ENCODE assay signal across 8 cellular contexts in genomic region chr11:9972917-9973504, GRCh38.
DNase-seq lines count a peak whose midpoint lies in the region; ATAC-seq and TF ChIP-seq lines count a peak whose summit lies in the region.

No MANE protein-coding gene starts in this region.

- H3K27me3 ChIP-seq in OCI-LY3 (ENCODE audit: low read depth, low read length) (peaks cover 13% of the 10 kb centered on the region), left lung (no peaks in the 10 kb centered on the region)

- peak overlapping the region; percentile 12 for H3K4me2 ChIP-seq in OCI-LY3 (ENCODE audit: low read length)

- no peaks in the 10 kb centered on the region for H3K27me3 Mint-ChIP-seq in type B pancreatic cell

- H3K4me3 ChIP-seq in OCI-LY3 (ENCODE audit: low read length) (no peak overlapping the region), left lung (no peak overlapping the region)

- intact Hi-C loops in left lung (cut with DNase I): loop anchor here in 1 of 2 donors (5.0 kb wide), 1 partner anchor 216 kb away; no protein-coding TSS in a partner anchor

- peak; percentile 60 for ATAC-seq in HG02798 (IDR thresholded peaks at IDR 0.05; ENCODE audit: poor library complexity, unreplicated experiment)
- ATAC-seq in left lung: peak; percentile 88
- no peak for ATAC-seq in GM19455 (IDR thresholded peaks at IDR 0.05; ENCODE audit: unreplicated experiment)

- H3K9me3 Mint-ChIP-seq in type B pancreatic cell: no peaks in the 10 kb centered on the region

- no peak overlapping the region for H3K9ac ChIP-seq in OCI-LY3 (ENCODE audit: low read length)

- H3K27ac ChIP-seq in OCI-LY3 (ENCODE audit: low read length) (no peak overlapping the region), left lung (no peak overlapping the region)

- H2AFZ ChIP-seq in OCI-LY3 (ENCODE audit: low read depth, low read length): no peak overlapping the region

- peaks cover 6% of the 10 kb centered on the region for H3K36me3 Mint-ChIP-seq in type B pancreatic cell

- peak; percentile 2 to 25 for DNase-seq in NCI-H524 (lab: John Stamatoyannopoulos, UW)
- DNase-seq in NCI-H524 treated with DMSO at 0.1 percent for 48 hours (lab: John Stamatoyannopoulos, UW): no peak
- peak; percentile 3 for DNase-seq in central memory CD4-positive, alpha-beta T cell
- no peak for DNase-seq in left lung
- DNase-seq in type B pancreatic cell (ENCODE audit: extremely low spot score, unreplicated experiment): no peak

- no peaks in the 10 kb centered on the region for H4K20me1 ChIP-seq in OCI-LY3 (ENCODE audit: insufficient read depth, low read length)

- peaks cover 6% of the 10 kb centered on the region for H3K4me1 Mint-ChIP-seq in type B pancreatic cell (ENCODE audit: unreplicated experiment)

- H3K9me3 ChIP-seq in OCI-LY3 (ENCODE audit: insufficient read depth, low read length) (no peaks in the 10 kb centered on the region), left lung (no peaks in the 10 kb centered on the region)

- H3K4me3 Mint-ChIP-seq in type B pancreatic cell: no peak overlapping the region

- no peaks in the 10 kb centered on the region for H3K36me3 ChIP-seq in OCI-LY3 (replicated peaks; ENCODE audit: low read depth, low read length)
- no peaks in the 10 kb centered on the region for H3K36me3 ChIP-seq in left lung

- H3K27ac Mint-ChIP-seq in type B pancreatic cell: no peak overlapping the region

- H3K4me1 ChIP-seq in OCI-LY3 (ENCODE audit: low read length) (peaks cover 7% of the 10 kb centered on the region), left lung (no peaks in the 10 kb centered on the region)

- H3K79me2 ChIP-seq in OCI-LY3 (ENCODE audit: low read length): no peaks in the 10 kb centered on the region

- TF ChIP-seq CTCF in OCI-LY3 (IDR thresholded peaks at IDR 0.05; ENCODE audit: low read depth, low read length) (peak; percentile 87), left lung (IDR thresholded peaks at IDR 0.05) (peak; percentile 42 to 53), type B pancreatic cell (conservative IDR thresholded peaks at IDR 0.05) (peak; percentile 84)

Comparison
In these comparisons a context has a peak if more than half of its experiments do, and no peak if none do; other contexts are left out.
1. DNase-seq: peak in NCI-H524 (2 of 2) and central memory CD4-positive, alpha-beta T cell (single experiment); none in NCI-H524 treated with DMSO at 0.1 percent for 48 hours (single experiment), left lung (0 of 2) and type B pancreatic cell (single experiment).
2. Peak in every context shown above with its lines, with median percentiles within 50 percentile points of each other: CTCF ChIP-seq.